Comparison of ENCODE assay signal across 11 cellular contexts in genomic region chr1:21901986-21902377, GRCh38. TPM values are rescaled to one million over a fixed set of nuclear protein-coding genes. Genes with fewer than 3 reads are reported as not detected.
A peak's percentile ranks its signal among the peaks of the same experiment; 100 is the strongest.
DNase-seq lines count a peak whose midpoint lies in the region; ATAC-seq, FAIRE-seq and TF ChIP-seq lines count a peak whose summit lies in the region.
"Had no signal": no experiment of that assay in that cellular context is flagged by ENCODE, and none has a peak within 500 bp of the region (broad histone marks: within the 10 kb centered on the region; RNA-seq: fewer than 3 reads in every experiment).

No MANE protein-coding gene starts in this region.

- no peaks in the 10 kb centered on the region for H3K27me3 Mint-ChIP-seq in naive thymus-derived CD8-positive, alpha-beta T cell
- H3K27me3 Mint-ChIP-seq in activated naive CD8-positive, alpha-beta T cell treated with anti-CD3 and anti-CD28 coated beads, Interleukin-2, amount 50 U/mL, for 24 hours: no peaks in the 10 kb centered on the region

- peaks cover 9% of the 10 kb centered on the region for H3K4me1 ChIP-seq in RWPE2 (ENCODE audit: insufficient read depth, poor library complexity, severe bottlenecking)
- H3K4me1 ChIP-seq in endothelial cell of umbilical vein (ENCODE audit: control insufficient read depth, extremely low read depth, insufficient read depth, low read length): peaks cover 93% of the 10 kb centered on the region
- peaks cover 33 to 100% (median 100%) of the 10 kb centered on the region in 4 donors for H3K4me1 ChIP-seq in tibial artery

- no peaks in the 10 kb centered on the region for H3K27me3 ChIP-seq in RWPE2 (ENCODE audit: insufficient read depth, poor library complexity, severe bottlenecking)
- no peaks in the 10 kb centered on the region for H3K27me3 ChIP-seq in endothelial cell of umbilical vein (ENCODE audit: control insufficient read depth in 2 of 2, insufficient read depth in 2 of 2, low read length in 2 of 2)
- no peaks in the 10 kb centered on the region for H3K27me3 ChIP-seq in tibial artery

- H3K79me2 ChIP-seq in endothelial cell of umbilical vein (ENCODE audit: control insufficient read depth, insufficient read depth, low read length): peaks cover 90% of the 10 kb centered on the region

- no peak overlapping the region for H2AFZ ChIP-seq in endothelial cell of umbilical vein (ENCODE audit: low read depth, low read length)

- H3K27ac ChIP-seq in RWPE2 (ENCODE audit: poor library complexity, severe bottlenecking) (no peak overlapping the region), endothelial cell of umbilical vein (ENCODE audit: insufficient read depth, low read depth, low read length) (peak overlapping the region; percentile 87), tibial artery (peak overlapping the region; percentile 96 to 97)

- peak overlapping the region in 2 of 10 donors; percentile 36 to 54 for H3K4me3 Mint-ChIP-seq in naive thymus-derived CD8-positive, alpha-beta T cell
- H3K4me3 Mint-ChIP-seq in activated naive CD8-positive, alpha-beta T cell treated with anti-CD3 and anti-CD28 coated beads, Interleukin-2, amount 50 U/mL, for 24 hours: no peak overlapping the region

- FAIRE-seq in endothelial cell of umbilical vein (lab: Jason Lieb, UNC): no peak

- POLR2A ChIA-PET in endothelial cell of umbilical vein (lab: Charles Lee): interaction anchor here (0.6 to 1.1 kb wide), 2 partner anchors 23 to 151 kb away, joined by 3 read pairs; partner anchors contain the start of gene CDC42
- POLR2A ChIA-PET in naive thymus-derived CD8-positive, alpha-beta T cell (lab: Charles Lee): no interaction called here

- H3K9me1 ChIP-seq in endothelial cell of umbilical vein (replicated peaks; ENCODE audit: control insufficient read depth, extremely low read depth, insufficient read depth, low read length): no peaks in the 10 kb centered on the region

- ATAC-seq in RWPE2 (ENCODE audit: low read depth): no peak
- ATAC-seq in naive thymus-derived CD8-positive, alpha-beta T cell: peak; percentile 33 to 36
- no peak for ATAC-seq in activated naive CD8-positive, alpha-beta T cell treated with anti-CD3 and anti-CD28 coated beads, Interleukin-2, amount 50 U/mL, for 24 hours

- H3K9me3 ChIP-seq in RWPE2 (ENCODE audit: severe bottlenecking) (no peaks in the 10 kb centered on the region), endothelial cell of umbilical vein (replicated peaks; ENCODE audit: control insufficient read depth, insufficient read depth, low read length) (no peaks in the 10 kb centered on the region), tibial artery (no peaks in the 10 kb centered on the region)

- TF ChIP-seq CTCF in RWPE2 (IDR thresholded peaks at IDR 0.05; ENCODE audit: poor library complexity, severe bottlenecking) (no peak), endothelial cell of umbilical vein (IDR thresholded peaks at IDR 0.05; ENCODE audit: extremely low read depth in 1 of 2, insufficient read depth in 1 of 2, low read depth in 1 of 2, low read length in 2 of 2) (no peak), tibial artery (IDR thresholded peaks at IDR 0.05) (no peak)

- H3K27ac Mint-ChIP-seq in naive thymus-derived CD8-positive, alpha-beta T cell: peak overlapping the region in 2 of 10 donors; percentile 69 to 70
- H3K27ac Mint-ChIP-seq in activated naive CD8-positive, alpha-beta T cell treated with anti-CD3 and anti-CD28 coated beads, Interleukin-2, amount 50 U/mL, for 24 hours: no peak overlapping the region

- H3K4me2 ChIP-seq in endothelial cell of umbilical vein (ENCODE audit: insufficient read depth, low read length): no peak overlapping the region

- H3K9ac ChIP-seq in endothelial cell of umbilical vein (replicated peaks; ENCODE audit: extremely low read depth, insufficient read depth, low read length): peak overlapping the region; percentile 58

- no peaks in the 10 kb centered on the region for H3K36me3 ChIP-seq in RWPE2 (ENCODE audit: low read depth)
- H3K36me3 ChIP-seq in endothelial cell of umbilical vein (ENCODE audit: control insufficient read depth in 2 of 2, extremely low read depth in 1 of 2, insufficient read depth in 2 of 2, low read length in 2 of 2): peaks cover 16 to 22% of the 10 kb centered on the region in 2 experiments
- H3K36me3 ChIP-seq in tibial artery: no peaks in the 10 kb centered on the region

- no peak for TF ChIP-seq POLR2A in endothelial cell of umbilical vein (IDR thresholded peaks at IDR 0.05; ENCODE audit: low read depth, low read length)

- dilution Hi-C loops in endothelial cell of umbilical vein (cut with MboI; ENCODE audit: extremely low pct_ligation_motif_present, low sequenced_read_pairs): no loop called here

- DNase-seq in RWPE2 (ENCODE audit: low spot score) (peak; percentile 54), endothelial cell of umbilical vein (ENCODE audit: low read depth, low spot score) (no peak), tibial artery (no peak), middle frontal gyrus (ENCODE audit: extremely low spot score, low spot score) (no peak), D341Med (ENCODE audit: low spot score) (no peak)
- no peak for DNase-seq in naive thymus-derived CD8-positive, alpha-beta T cell
- no peak for DNase-seq in activated CD4-positive, alpha-beta T cell treated with anti-CD3 and anti-CD28 coated beads, Interleukin-2, amount 50 U/mL, for 1 hour
- DNase-seq in activated naive CD8-positive, alpha-beta T cell treated with anti-CD3 and anti-CD28 coated beads, Interleukin-2, amount 50 U/mL, for 24 hours: no peak
- DNase-seq: activated T-cell treated with anti-CD3 and anti-CD28 coated beads for 4 hours, NCI-H2227 treated with DMSO at 0.1 percent for 48 hours, RPMI8226 had no signal

- no peaks in the 10 kb centered on the region for H4K20me1 ChIP-seq in endothelial cell of umbilical vein (replicated peaks; ENCODE audit: control insufficient read depth, extremely low read depth, insufficient read depth, low read length)

- H3K4me3 ChIP-seq in RWPE2 (ENCODE audit: severe bottlenecking) (no peak overlapping the region), endothelial cell of umbilical vein (replicated peaks in 1 of 3; ENCODE audit: insufficient read depth in 1 of 3, low read depth in 1 of 3, low read length in 3 of 3) (no peak overlapping the region), tibial artery (peak overlapping the region in 1 of 2 donors; percentile 13)

- H3K9me3 Mint-ChIP-seq in naive thymus-derived CD8-positive, alpha-beta T cell: no peaks in the 10 kb centered on the region
- no peaks in the 10 kb centered on the region for H3K9me3 Mint-ChIP-seq in activated naive CD8-positive, alpha-beta T cell treated with anti-CD3 and anti-CD28 coated beads, Interleukin-2, amount 50 U/mL, for 24 hours

- CTCF ChIA-PET in endothelial cell of umbilical vein (lab: Charles Lee): interaction anchor here (4.0 to 4.2 kb wide), 2 partner anchors 37 to 61 kb away, joined by 11 to 18 read pairs; no protein-coding TSS in a partner anchor

- no TSS peak for BruUV-seq in endothelial cell of umbilical vein (replicated peaks; lab: Mats Ljungman, UMichigan)

- intact Hi-C loops in endothelial cell of umbilical vein (cut with micrococcal nuclease): loop anchor here (1.0 kb wide), 1 partner anchor 62 kb away; no protein-coding TSS in a partner anchor
- intact Hi-C loops in tibial artery (cut with DNase I; ENCODE audit: low total_unique reads): loop anchor here (5.0 kb wide), 1 partner anchor 40 kb away; no protein-coding TSS in a partner anchor

- peaks cover 5 to 23% (median 9%) of the 10 kb centered on the region in 4 donors for H3K4me1 Mint-ChIP-seq in naive thymus-derived CD8-positive, alpha-beta T cell
- H3K4me1 Mint-ChIP-seq in activated naive CD8-positive, alpha-beta T cell treated with anti-CD3 and anti-CD28 coated beads, Interleukin-2, amount 50 U/mL, for 24 hours: peaks cover 16% of the 10 kb centered on the region

- H3K36me3 Mint-ChIP-seq in naive thymus-derived CD8-positive, alpha-beta T cell: no peaks in the 10 kb centered on the region
- no peaks in the 10 kb centered on the region for H3K36me3 Mint-ChIP-seq in activated naive CD8-positive, alpha-beta T cell treated with anti-CD3 and anti-CD28 coated beads, Interleukin-2, amount 50 U/mL, for 24 hours (ENCODE audit: low read depth)

TF ChIP-seq in endothelial cell of umbilical vein, 7 proteins besides CTCF, POLR2A, EP300 and RAD21:
- no peak for TF ChIP-seq FOS (IDR thresholded peaks at IDR 0.05; ENCODE audit: borderline replicate concordance, insufficient read depth, low read length)
- TF ChIP-seq JUN (IDR thresholded peaks at IDR 0.05; ENCODE audit: borderline replicate concordance, insufficient read depth, insufficient read length, low read depth): no peak
- no peak for TF ChIP-seq POLR2AphosphoS5 (IDR thresholded peaks at IDR 0.05; ENCODE audit: insufficient read depth, low read depth, low read length)
- no peak for TF ChIP-seq MYC (IDR thresholded peaks at IDR 0.05; ENCODE audit: low read depth, low read length)
- TF ChIP-seq GATA2 (IDR thresholded peaks at IDR 0.05; ENCODE audit: insufficient read depth, insufficient read length, low read depth, low read length): no peak
- TF ChIP-seq MAX (IDR thresholded peaks at IDR 0.05; ENCODE audit: insufficient read depth, insufficient read length): no peak
TF ChIP-seq in endothelial cell of umbilical vein: peak in this region for 0.

RNA-seq across cellular contexts. Expression of gene HSPG2, which starts 35.1 kb away (rescaled TPM):
- 3,499 and 3,960 TPM in 2 replicates for total RNA-seq in endothelial cell of umbilical vein
- 734 and 849 TPM in 2 replicates for polyA plus RNA-seq in endothelial cell of umbilical vein
- 751 and 1,165 TPM in 2 replicates for polyA plus RNA-seq in endothelial cell of umbilical vein (2011; cell fraction: cytosol; rRNA removed)
- polyA plus RNA-seq in endothelial cell of umbilical vein (2011; cell fraction: nucleus; rRNA removed): 1,616 and 1,967 TPM in 2 replicates
- polyA plus RNA-seq in endothelial cell of umbilical vein (2012): 1,500 and 2,412 TPM in 2 replicates
- polyA minus RNA-seq in endothelial cell of umbilical vein: 1,494 and 1,598 TPM in 2 replicates
- polyA minus RNA-seq in endothelial cell of umbilical vein (2011; cell fraction: cytosol; rRNA and poly(A)+ RNA removed): 16.5 TPM
- 1,216 and 2,140 TPM in 2 replicates for polyA minus RNA-seq in endothelial cell of umbilical vein (2011; cell fraction: nucleus; rRNA and poly(A)+ RNA removed)
- total RNA-seq in naive thymus-derived CD8-positive, alpha-beta T cell: 1 to 10 TPM; 6.4 to 7.2 TPM
- under 1 TPM in 2 of 3 donors, not detected in 1; 0.46 to 0.76 TPM for polyA plus RNA-seq in naive thymus-derived CD8-positive, alpha-beta T cell

Comparison
In these comparisons a context has a peak if more than half of its experiments do, and no peak if none do; other contexts are left out.
1. ATAC-seq: peak in naive thymus-derived CD8-positive, alpha-beta T cell (2 of 2); none in RWPE2 (single experiment) and activated naive CD8-positive, alpha-beta T cell treated with anti-CD3 and anti-CD28 coated beads, Interleukin-2, amount 50 U/mL, for 24 hours (single experiment).
2. RNA of gene HSPG2, which starts 35.1 kb away (total RNA-seq): 3,499 to 3,960 TPM in endothelial cell of umbilical vein; 6.4 to 7.2 TPM in naive thymus-derived CD8-positive, alpha-beta T cell; every median in the first group is over 100 times any median in the second.